In genomic region chr7:17638727-17639126, GRCh38 we compare ENCODE assay signal across 18 cellular contexts.
A peak's percentile ranks its signal among the peaks of the same experiment; 100 is the strongest.
DNase-seq lines count a peak whose midpoint lies in the region; TF ChIP-seq lines count a peak whose summit lies in the region.
"Had no signal": no experiment of that assay in that cellular context is flagged by ENCODE, and none has a peak within 500 bp of the region (broad histone marks: within the 10 kb centered on the region; RNA-seq: fewer than 3 reads in every experiment).

No MANE protein-coding gene starts in this region.

- no peak overlapping the region for H3K27ac ChIP-seq in HL-60 (replicated peaks)
- no peak overlapping the region for H3K27ac ChIP-seq in mammary epithelial cell (ENCODE audit: insufficient read depth, low read depth, low read length)
- H3K27ac ChIP-seq in neural progenitor cell = no peak overlapping the region

- WGBS in mammary epithelial cell (ENCODE audit: low coverage, missing lambda C conversion rate) = 80% methylated on average over 1 of the region's 1 CpG

- peaks cover 2% of the 10 kb centered on the region for H3K36me3 Mint-ChIP-seq in neural progenitor cell

- DNase-seq in HL-60 (ENCODE audit: low read depth in 1 of 2, low spot score in 1 of 2) = peak; percentile 28 to 85
- peak; percentile 5 for DNase-seq in NCI-H2171 (lab: John Stamatoyannopoulos, UW)
- DNase-seq in mammary epithelial cell = peak; percentile 78
- DNase-seq in neural progenitor cell (ENCODE audit: low spot score) = peak; percentile 34
- DNase-seq in iPS-NIHi7 (ENCODE audit: extremely low spot score) = no peak
- DNase-seq in activated T-cell treated with anti-CD3 and anti-CD28 coated beads, Interleukin-2, amount 50 U/mL, for 48 hours = no peak
- no peak for DNase-seq in RKO (ENCODE audit: low spot score)
- no peak for DNase-seq in Ammon's horn (ENCODE audit: low spot score)
- DNase-seq: activated CD4-positive, alpha-beta T cell treated with anti-CD3 and anti-CD28 coated beads, Interleukin-2, amount 10 ng/mL, durations not matched to agents 24 days and 14 days; activated T-cell treated with anti-CD3 and anti-CD28 coated beads, Interleukin-2, amount 50 U/mL, for 24 hours; amygdala; C1 segment of cervical spinal cord; NCI-H2081; stimulated activated CD4-positive, alpha-beta T cell treated with anti-CD3 and anti-CD28 coated beads, Interleukin-4, amount 100 ng/mL, for 4 hours; stimulated activated naive B cell treated with anti-CD40 and anti-IgM and Interleukin-4, amounts not matched to agents 10 μg/mL and 1 μg/mL and 100 μg/mL, for 72 hours; T-helper 17 cell had no signal

- H3K4me2 ChIP-seq in mammary epithelial cell (ENCODE audit: insufficient read depth, low read depth, low read length) = no peak overlapping the region
- peak overlapping the region; percentile 23 for H3K4me2 ChIP-seq in neural progenitor cell

- H3F3A ChIP-seq in neural progenitor cell (ENCODE audit: low read depth) = no peaks in the 10 kb centered on the region

- H3K4me3 Mint-ChIP-seq in neural progenitor cell = no peak overlapping the region
- H3K4me3 Mint-ChIP-seq: activated CD4-positive, alpha-beta T cell treated with anti-CD3 and anti-CD28 coated beads, Interleukin-2, amount 10 ng/mL, durations not matched to agents 24 days and 14 days; activated T-cell treated with anti-CD3 and anti-CD28 coated beads, Interleukin-2, amount 50 U/mL, for 24 hours; stimulated activated naive B cell treated with anti-CD40 and anti-IgM and Interleukin-4, amounts not matched to agents 10 μg/mL and 1 μg/mL and 100 μg/mL, for 72 hours; T-helper 17 cell had no signal

- TF ChIP-seq CTCF in HL-60 (IDR thresholded peaks at IDR 0.05; ENCODE audit: insufficient read depth, low read length) (no peak), mammary epithelial cell (conservative IDR thresholded peaks at IDR 0.05 in 1 of 2, IDR thresholded peaks at IDR 0.05 in 1 of 2; ENCODE audit: extremely low read depth in 1 of 2, insufficient read depth in 1 of 2, low read depth in 1 of 2, low read length in 2 of 2) (no peak), neural progenitor cell (IDR thresholded peaks at IDR 0.05) (no peak)

- H3K27me3 Mint-ChIP-seq in neural progenitor cell (ENCODE audit: insufficient read depth, low read depth) = no peaks in the 10 kb centered on the region

- CTCF ChIA-PET in mammary epithelial cell (lab: Charles Lee; ENCODE audit: low non-redundant PET) = interaction anchor here (0.5 to 0.6 kb wide), 2 partner anchors 9 to 337 kb away, joined by 3 to 9 read pairs; no protein-coding TSS in a partner anchor

- H4K20me1 ChIP-seq in mammary epithelial cell (ENCODE audit: insufficient read depth, low read length) = no peaks in the 10 kb centered on the region
- no peaks in the 10 kb centered on the region for H4K20me1 ChIP-seq in neural progenitor cell (ENCODE audit: low read depth)

- peaks cover 5% of the 10 kb centered on the region for H3K9me3 Mint-ChIP-seq in neural progenitor cell
- H3K9me3 Mint-ChIP-seq: activated T-cell treated with anti-CD3 and anti-CD28 coated beads, Interleukin-2, amount 50 U/mL, for 24 hours had no signal

- H3K36me3 ChIP-seq in mammary epithelial cell (ENCODE audit: insufficient read depth, low read length) (no peaks in the 10 kb centered on the region), neural progenitor cell (no peaks in the 10 kb centered on the region)

- H3K4me3 ChIP-seq in HL-60 (replicated peaks; ENCODE audit: insufficient read depth, low read length) (no peak overlapping the region), mammary epithelial cell (replicated peaks in 1 of 3; ENCODE audit: insufficient read depth in 1 of 3, low read depth in 2 of 3, low read length in 3 of 3) (no peak overlapping the region), neural progenitor cell (no peak overlapping the region)
- H3K4me3 ChIP-seq: GM12878, K562 had no signal

- no peaks in the 10 kb centered on the region for H3K79me2 ChIP-seq in mammary epithelial cell (ENCODE audit: insufficient read depth, low read length)
- H3K79me2 ChIP-seq in neural progenitor cell (ENCODE audit: low read depth) = no peaks in the 10 kb centered on the region

- intact Hi-C loops in mammary epithelial cell (cut with micrococcal nuclease) = loop anchor here (2.0 kb wide), 4 partner anchors 78 to 334 kb away; no protein-coding TSS in a partner anchor

- H3K9ac ChIP-seq in mammary epithelial cell (ENCODE audit: insufficient read depth, low read length) (no peak overlapping the region), neural progenitor cell (no peak overlapping the region)

- no TSS peak for BruUV-seq in mammary epithelial cell (replicated peaks; lab: Mats Ljungman, UMichigan)

- H3K9me3 ChIP-seq in mammary epithelial cell (replicated peaks; ENCODE audit: insufficient read depth, low read length) = peaks cover 3% of the 10 kb centered on the region
- no peaks in the 10 kb centered on the region for H3K9me3 ChIP-seq in neural progenitor cell (ENCODE audit: low read depth)

- no peak overlapping the region for H2AFZ ChIP-seq in mammary epithelial cell (ENCODE audit: low read depth, low read length)
- H2AFZ ChIP-seq in neural progenitor cell (replicated peaks) = no peak overlapping the region

- H3K4me1 ChIP-seq in mammary epithelial cell (ENCODE audit: insufficient read depth, low read length) (peaks cover 11% of the 10 kb centered on the region), neural progenitor cell (peaks cover 12% of the 10 kb centered on the region)

- H3K27ac Mint-ChIP-seq in neural progenitor cell = no peak overlapping the region
- H3K27ac Mint-ChIP-seq: activated CD4-positive, alpha-beta T cell treated with anti-CD3 and anti-CD28 coated beads, Interleukin-2, amount 10 ng/mL, durations not matched to agents 24 days and 14 days; activated T-cell treated with anti-CD3 and anti-CD28 coated beads, Interleukin-2, amount 50 U/mL, for 24 hours; stimulated activated naive B cell treated with anti-CD40 and anti-IgM and Interleukin-4, amounts not matched to agents 10 μg/mL and 1 μg/mL and 100 μg/mL, for 72 hours had no signal

- H3K4me1 Mint-ChIP-seq in neural progenitor cell = peaks cover 18% of the 10 kb centered on the region
- H3K4me1 Mint-ChIP-seq: activated CD4-positive, alpha-beta T cell treated with anti-CD3 and anti-CD28 coated beads, Interleukin-2, amount 10 ng/mL, durations not matched to agents 24 days and 14 days; stimulated activated naive B cell treated with anti-CD40 and anti-IgM and Interleukin-4, amounts not matched to agents 10 μg/mL and 1 μg/mL and 100 μg/mL, for 72 hours had no signal

- H3K27me3 ChIP-seq in HL-60 (ENCODE audit: insufficient read depth, poor library complexity, severe bottlenecking) = no peaks in the 10 kb centered on the region
- H3K27me3 ChIP-seq in mammary epithelial cell (ENCODE audit: insufficient read depth, low read length) = no peaks in the 10 kb centered on the region
- no peaks in the 10 kb centered on the region for H3K27me3 ChIP-seq in neural progenitor cell

- dilution Hi-C loops in mammary epithelial cell (cut with HindIII; ENCODE audit: low sequenced_read_pairs) = no loop called here

- in situ Hi-C loops in mammary epithelial cell (cut with MboI; ENCODE audit: low sequenced_read_pairs in 2 of 2) = loop anchor here in 1 of 2 donors (10.0 kb wide), 1 partner anchor 334 kb away; no protein-coding TSS in a partner anchor

Comparison
In these comparisons a context has a peak if more than half of its experiments do, and no peak if none do; other contexts are left out.
1. DNase-seq: peak in HL-60 (2 of 2), NCI-H2171 (single experiment), mammary epithelial cell (single experiment) and neural progenitor cell (single experiment); none in iPS-NIHi7 (single experiment), activated T-cell treated with anti-CD3 and anti-CD28 coated beads, Interleukin-2, amount 50 U/mL, for 48 hours (0 of 2), RKO (single experiment) and Ammon's horn (single experiment).